In genomic region chrX:77691916-77692315, GRCh38 we compare ENCODE assay signal across 21 cellular contexts.
"Had no signal": no experiment of that assay in that cellular context is flagged by ENCODE, and none has a peak within 500 bp of the region (broad histone marks: within the 10 kb centered on the region; RNA-seq: fewer than 3 reads in every experiment).

No MANE protein-coding gene starts in this region.

- DNase-seq: IMR-90, Karpas-422, KG1, MM.1S, NCI-H1092 treated with DMSO at 0.1 percent for 48 hours, NCI-H1436, NCI-H187, NCI-H2029, NCI-H2081 treated with DMSO at 0.1 percent for 48 hours, NCI-H2171, NCI-H226, NCI-H446, NCI-H510A, NCI-H524 treated with DMSO at 0.1 percent for 48 hours, NCI-H69, NCI-H774, RPMI8226, SHP77 had no signal

- ATAC-seq: HepG2, SK-N-SH treated with all-trans-retinoic acid at 6 μM for 48 hours had no signal

- FAIRE-seq: HepG2, RCC 7860 had no signal
